ENCODE assay signal across 8 cellular contexts in genomic region chr19:55635856-55636440, GRCh38. TPM values are rescaled to one million over a fixed set of nuclear protein-coding genes. Genes with fewer than 3 reads are reported as not detected.
DNase-seq lines count a peak whose midpoint lies in the region; ATAC-seq and TF ChIP-seq lines count a peak whose summit lies in the region.

No MANE protein-coding gene starts in this region.

- no peak for TF ChIP-seq CTCF in BE2C (IDR thresholded peaks at IDR 0.05; ENCODE audit: low read depth, low read length)
- no peak for TF ChIP-seq CTCF in NB4 (IDR thresholded peaks at IDR 0.05; ENCODE audit: low read depth, low read length)
- no peak for TF ChIP-seq CTCF in nephron progenitor cell (IDR thresholded peaks at IDR 0.05)

- peaks cover 0 to 2% of the 10 kb centered on the region in 2 donors for H3K9me3 Mint-ChIP-seq in effector memory CD8-positive, alpha-beta T cell
- no peaks in the 10 kb centered on the region for H3K9me3 Mint-ChIP-seq in nephron progenitor cell

- H3K4me3 ChIP-seq in BE2C (ENCODE audit: low read depth, low read length) (peak overlapping the region; percentile 99), NB4 (ENCODE audit: low read depth, low read length) (peak overlapping the region; percentile 94)

- no peak for ATAC-seq in effector memory CD8-positive, alpha-beta T cell (replicated peaks)
- ATAC-seq in HG03520 (IDR thresholded peaks at IDR 0.05; ENCODE audit: unreplicated experiment), result no peak
- ATAC-seq in HG03039 (IDR thresholded peaks at IDR 0.05; ENCODE audit: unreplicated experiment), result no peak

- peak overlapping the region; percentile 97 to 99 for H3K4me3 Mint-ChIP-seq in effector memory CD8-positive, alpha-beta T cell
- H3K4me3 Mint-ChIP-seq in nephron progenitor cell, result peak overlapping the region; percentile 100

- no peak for TF ChIP-seq POLR2A in NB4 (IDR thresholded peaks at IDR 0.05; ENCODE audit: extremely low read depth, insufficient read length)

- no peak for DNase-seq in BE2C
- no peak for DNase-seq in NB4 (ENCODE audit: low read depth)
- no peak for DNase-seq in effector memory CD8-positive, alpha-beta T cell
- no peak for DNase-seq in nephron progenitor cell
- DNase-seq in AG20443 (ENCODE audit: low spot score), result no peak
- no peak for DNase-seq in DMS153 (lab: John Stamatoyannopoulos, UW)

- H3K27ac Mint-ChIP-seq in effector memory CD8-positive, alpha-beta T cell, result peak overlapping the region; percentile 100
- peak overlapping the region; percentile 100 for H3K27ac Mint-ChIP-seq in nephron progenitor cell

- H3K9me3 ChIP-seq in BE2C, result no peaks in the 10 kb centered on the region

- no peaks in the 10 kb centered on the region for H3K27me3 ChIP-seq in BE2C

- no peaks in the 10 kb centered on the region for H3K27me3 Mint-ChIP-seq in effector memory CD8-positive, alpha-beta T cell
- H3K27me3 Mint-ChIP-seq in nephron progenitor cell (ENCODE audit: low read depth, poor library complexity), result peaks cover 13% of the 10 kb centered on the region

- H3K36me3 Mint-ChIP-seq in effector memory CD8-positive, alpha-beta T cell (ENCODE audit: insufficient read depth), result peaks cover 58% of the 10 kb centered on the region
- peaks cover 13% of the 10 kb centered on the region for H3K36me3 Mint-ChIP-seq in nephron progenitor cell (ENCODE audit: low read depth)

- H3K4me1 Mint-ChIP-seq in effector memory CD8-positive, alpha-beta T cell (ENCODE audit: low read depth in 2 of 2), result peaks cover 52 to 61% of the 10 kb centered on the region in 2 donors
- H3K4me1 Mint-ChIP-seq in nephron progenitor cell, result peaks cover 62% of the 10 kb centered on the region

- peaks cover 6% of the 10 kb centered on the region for H3K4me1 ChIP-seq in BE2C

- H3K36me3 ChIP-seq in BE2C, result no peaks in the 10 kb centered on the region

RNA-seq across cellular contexts. Expression of gene ZNF580, which starts 4.9 kb away (rescaled TPM):
- 129 TPM for polyA plus RNA-seq in BE2C (2012; ENCODE audit: insufficient read depth, insufficient read length, low read depth)

RNA-seq across cellular contexts. Expression of gene ZNF581, which starts 7.5 kb away (rescaled TPM):
- 42.2 TPM for polyA plus RNA-seq in BE2C (2012; ENCODE audit: insufficient read depth, insufficient read length, low read depth)

RNA-seq across cellular contexts. Expression of gene ZNF784, which starts 11.6 kb away (rescaled TPM):
- 12.1 TPM for polyA plus RNA-seq in BE2C (2012; ENCODE audit: insufficient read depth, insufficient read length, low read depth)

RNA-seq across cellular contexts. Expression of gene CCDC106, which starts 12.1 kb away (rescaled TPM):
- 51.0 TPM for polyA plus RNA-seq in BE2C (2012; ENCODE audit: insufficient read depth, insufficient read length, low read depth)

RNA-seq across cellular contexts. Expression of gene U2AF2, which starts 18.9 kb away (rescaled TPM):
- polyA plus RNA-seq in BE2C (2012; ENCODE audit: insufficient read depth, insufficient read length, low read depth), result 543 TPM
